Comparison of ENCODE assay signal across 11 cellular contexts in the genomic region with DNA sequence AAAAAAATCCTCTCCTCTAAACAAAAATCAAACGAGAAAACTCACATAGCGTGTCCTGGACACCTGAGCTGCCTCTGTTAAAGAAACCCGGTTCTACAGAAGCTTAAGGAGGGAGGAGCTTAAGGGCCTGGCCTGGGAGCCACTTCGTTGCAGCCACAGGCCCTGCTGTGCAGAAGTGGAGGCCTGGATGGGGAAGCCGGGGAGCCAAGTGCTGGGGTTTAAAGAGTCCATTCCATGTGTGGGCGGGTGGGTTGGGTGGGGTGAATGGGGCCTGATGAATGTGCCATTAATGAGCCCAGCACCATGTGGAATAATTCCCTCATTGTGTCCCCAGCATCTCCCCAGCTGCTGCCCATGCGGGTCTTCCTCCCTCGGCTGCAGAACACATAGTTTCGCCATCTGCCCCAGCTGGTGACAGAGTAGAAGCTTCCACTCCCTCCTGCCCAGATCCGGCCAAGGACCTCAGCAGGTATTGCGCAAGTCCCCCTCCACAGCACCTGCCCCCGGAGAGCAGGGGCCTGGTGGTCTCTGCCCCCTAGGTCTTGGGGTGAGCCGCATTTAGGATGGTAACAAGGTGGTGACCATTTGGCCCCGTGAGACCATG.
DNase-seq lines count a peak whose midpoint lies in the region; FAIRE-seq and TF ChIP-seq lines count a peak whose summit lies in the region.
"Had no signal": no experiment of that assay in that cellular context is flagged by ENCODE, and none has a peak within 500 bp of the region (broad histone marks: within the 10 kb centered on the region; RNA-seq: fewer than 3 reads in every experiment).

No MANE protein-coding gene starts in this region.

- POLR2A ChIA-PET in RWPE1 (lab: Yijun Ruan, JAX; ENCODE audit: low non-redundant PET) = interaction anchor here (0.6 kb wide), 1 partner anchor 18 kb away, joined by 4 read pairs; no protein-coding TSS in a partner anchor
- POLR2A ChIA-PET in CD8-positive, alpha-beta memory T cell (lab: Charles Lee) = no interaction called here

- peak overlapping the region in 1 of 8 donors; percentile 48 for H3K27ac Mint-ChIP-seq in CD8-positive, alpha-beta memory T cell
- H3K27ac Mint-ChIP-seq: activated T-cell treated with anti-CD3 and anti-CD28 coated beads, Interleukin-2, amount 50 U/mL, for 24 hours had no signal

- H3K27ac ChIP-seq in RWPE1 (peak overlapping the region; percentile 98), kidney (ENCODE audit: low read depth in 2 of 2, low read length in 2 of 2) (peak overlapping the region in 1 of 2 donors; percentile 9), stomach smooth muscle (ENCODE audit: low read length) (peak overlapping the region; percentile 87)
- H3K27ac ChIP-seq in CD8-positive, alpha-beta memory T cell (ENCODE audit: low read depth, low read length) = no peak overlapping the region

- no peak for TF ChIP-seq CTCF in RWPE1 (conservative IDR thresholded peaks at IDR 0.05; ENCODE audit: low read depth)
- no peak for TF ChIP-seq CTCF in kidney (IDR thresholded peaks at IDR 0.05; ENCODE audit: borderline replicate concordance, extremely low read depth, insufficient read depth)

- peak; percentile 20 for DNase-seq in NCI-H345 (lab: John Stamatoyannopoulos, UW)
- no peak for DNase-seq in NCI-H345 treated with DMSO at 0.1 percent for 48 hours (lab: John Stamatoyannopoulos, UW; ENCODE audit: unreplicated experiment)
- peak; percentile 36 for DNase-seq in RWPE1 (ENCODE audit: low spot score)
- peak; percentile 56 for DNase-seq in kidney
- DNase-seq in SK-N-DZ (ENCODE audit: low spot score) = no peak
- DNase-seq in glomerular visceral epithelial cell (ENCODE audit: extremely low spot score) = no peak
- DNase-seq in CD8-positive, alpha-beta memory T cell = no peak

- H3K27me3 ChIP-seq in stomach smooth muscle (ENCODE audit: control insufficient read depth in 1 of 2, insufficient read depth in 2 of 2, low read length in 2 of 2) = no peaks in the 10 kb centered on the region
- no peaks in the 10 kb centered on the region for H3K27me3 ChIP-seq in CD8-positive, alpha-beta memory T cell (ENCODE audit: insufficient read depth, low read length, poor library complexity, severe bottlenecking)

- CTCF ChIA-PET in RWPE1 (lab: Yijun Ruan, JAX) = interaction anchor here (0.6 to 1.3 kb wide), 5 partner anchors 13 to 186 kb away, joined by 3 to 4 read pairs (median 4); no protein-coding TSS in a partner anchor
- CTCF ChIA-PET in CD8-positive, alpha-beta memory T cell (lab: Charles Lee) = no interaction called here

- no peaks in the 10 kb centered on the region for H3K4me1 Mint-ChIP-seq in CD8-positive, alpha-beta memory T cell
- H3K4me1 Mint-ChIP-seq: central memory CD8-positive, alpha-beta T cell had no signal

- H3K4me3 Mint-ChIP-seq in CD8-positive, alpha-beta memory T cell = no peak overlapping the region
- H3K4me3 Mint-ChIP-seq: activated T-cell treated with anti-CD3 and anti-CD28 coated beads, Interleukin-2, amount 50 U/mL, for 24 hours; central memory CD8-positive, alpha-beta T cell had no signal

- peaks cover 0 to 5% of the 10 kb centered on the region in 2 donors for H3K36me3 ChIP-seq in kidney (ENCODE audit: control insufficient read depth in 1 of 2, insufficient read depth in 2 of 2, low read length in 2 of 2)
- H3K36me3 ChIP-seq in stomach smooth muscle (ENCODE audit: control insufficient read depth in 2 of 2, insufficient read depth in 2 of 2, low read length in 2 of 2) = peaks cover 0 to 16% of the 10 kb centered on the region in 2 donors
- no peaks in the 10 kb centered on the region for H3K36me3 ChIP-seq in CD8-positive, alpha-beta memory T cell (ENCODE audit: insufficient read depth, low read length)

- H3K9ac ChIP-seq in kidney (ENCODE audit: low read length in 2 of 2) = no peak overlapping the region
- H3K9ac ChIP-seq in stomach smooth muscle (ENCODE audit: low read length in 2 of 2) = no peak overlapping the region

- peaks cover 0 to 8% (median 2%) of the 10 kb centered on the region in 5 donors for H3K9me3 Mint-ChIP-seq in CD8-positive, alpha-beta memory T cell

- no peak for FAIRE-seq in kidney (lab: Jason Lieb, UNC)
- FAIRE-seq: TTC549 had no signal

- intact Hi-C loops in kidney (cut with DNase I) = no loop called here

- peaks cover 3 to 6% of the 10 kb centered on the region in 2 donors for H3K27me3 Mint-ChIP-seq in CD8-positive, alpha-beta memory T cell

- H3K36me3 Mint-ChIP-seq in CD8-positive, alpha-beta memory T cell = no peaks in the 10 kb centered on the region

- H3K4me3 ChIP-seq in kidney (ENCODE audit: low read length in 2 of 2) = no peak overlapping the region
- H3K4me3 ChIP-seq in stomach smooth muscle (ENCODE audit: low read length in 2 of 2) = no peak overlapping the region
- H3K4me3 ChIP-seq in CD8-positive, alpha-beta memory T cell (ENCODE audit: low read length) = no peak overlapping the region

- H3K9me3 ChIP-seq in kidney (ENCODE audit: control insufficient read depth in 1 of 2, low read length in 2 of 2) (no peaks in the 10 kb centered on the region), stomach smooth muscle (ENCODE audit: control insufficient read depth in 2 of 2, low read length in 2 of 2) (peaks cover 0 to 4% of the 10 kb centered on the region in 2 donors)
- no peaks in the 10 kb centered on the region for H3K9me3 ChIP-seq in CD8-positive, alpha-beta memory T cell (ENCODE audit: low read length)

- H3K4me1 ChIP-seq in kidney (ENCODE audit: control insufficient read depth in 1 of 2, insufficient read depth in 1 of 2, low read depth in 1 of 2, low read length in 2 of 2) (peaks cover 30 to 40% of the 10 kb centered on the region in 2 donors), stomach smooth muscle (ENCODE audit: control insufficient read depth, insufficient read depth, low read length) (peaks cover 57% of the 10 kb centered on the region)
- no peaks in the 10 kb centered on the region for H3K4me1 ChIP-seq in CD8-positive, alpha-beta memory T cell (ENCODE audit: insufficient read depth, low read length)

Comparison
In these comparisons a context has a peak if more than half of its experiments do, and no peak if none do; other contexts are left out.
1. DNase-seq: peak in NCI-H345 (single experiment), RWPE1 (single experiment) and kidney (single experiment); none in NCI-H345 treated with DMSO at 0.1 percent for 48 hours (single experiment), SK-N-DZ (single experiment), glomerular visceral epithelial cell (single experiment) and CD8-positive, alpha-beta memory T cell (0 of 5).